ENCODE assay signal across 17 cellular contexts in the genomic region with DNA sequence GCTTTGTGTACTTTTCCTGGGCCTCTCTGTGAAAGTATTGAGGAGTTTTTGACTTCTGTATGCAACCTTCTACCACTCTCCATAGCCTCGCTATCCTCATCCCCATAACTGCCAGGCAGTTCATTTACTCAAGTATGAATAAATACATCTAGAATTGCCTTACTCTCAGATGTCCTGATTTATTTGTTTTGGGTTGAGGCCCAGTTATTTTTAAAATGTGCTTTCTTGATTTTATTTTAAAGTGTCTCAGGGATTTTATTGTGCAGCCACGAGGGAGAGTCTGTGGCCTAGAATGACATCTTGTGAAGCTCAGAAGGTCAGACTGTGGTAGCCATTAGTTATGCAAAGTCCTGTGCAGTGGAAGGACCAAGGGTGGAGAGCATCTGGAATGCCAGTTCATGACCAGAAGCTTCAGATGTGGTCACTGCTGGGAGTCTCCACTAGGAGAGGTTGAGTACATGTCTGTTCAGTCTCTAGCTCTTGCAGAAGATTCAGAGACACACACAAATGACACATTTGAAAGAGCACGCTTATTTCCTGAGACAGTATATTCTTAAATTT.
"Had no signal": no experiment of that assay in that cellular context is flagged by ENCODE, and none has a peak within 500 bp of the region (broad histone marks: within the 10 kb centered on the region; RNA-seq: fewer than 3 reads in every experiment).

No MANE protein-coding gene starts in this region.

- ATAC-seq: activated CD8-positive, alpha-beta T cell treated with anti-CD3 and anti-CD28 coated beads, Interleukin-2, amount 10 ng/mL, durations not matched to agents 7 days and 5 days; effector memory CD8-positive, alpha-beta T cell; left cardiac atrium; naive thymus-derived CD8-positive, alpha-beta T cell; pancreas; stimulated activated effector memory CD8-positive, alpha-beta T cell treated with anti-CD3 and anti-CD28 coated beads, Interleukin-12 subunit alpha, Interleukin-12 subunit beta, amount 100 ng/mL, for 72 hours had no signal

- H3K4me3 Mint-ChIP-seq: activated B cell treated with CpG ODN at 0.5 μM for 24 hours; activated CD8-positive, alpha-beta T cell treated with anti-CD3 and anti-CD28 coated beads, Interleukin-2, amount 10 ng/mL, durations not matched to agents 7 days and 5 days; activated naive CD4-positive, alpha-beta T cell treated with anti-CD3 and anti-CD28 coated beads, Interleukin-2, amount 50 U/mL, for 24 hours; brain; effector memory CD8-positive, alpha-beta T cell; naive thymus-derived CD8-positive, alpha-beta T cell; stimulated activated effector memory CD8-positive, alpha-beta T cell treated with anti-CD3 and anti-CD28 coated beads, Interleukin-12 subunit alpha, Interleukin-12 subunit beta, amount 100 ng/mL, for 72 hours had no signal

- H3K27me3 Mint-ChIP-seq: activated B cell treated with CpG ODN at 0.5 μM for 24 hours; activated naive CD4-positive, alpha-beta T cell treated with anti-CD3 and anti-CD28 coated beads, Interleukin-2, amount 50 U/mL, for 24 hours; brain; effector memory CD8-positive, alpha-beta T cell; naive thymus-derived CD8-positive, alpha-beta T cell had no signal

- H3K4me1 Mint-ChIP-seq: activated B cell treated with CpG ODN at 0.5 μM for 24 hours; activated naive CD4-positive, alpha-beta T cell treated with anti-CD3 and anti-CD28 coated beads, Interleukin-2, amount 50 U/mL, for 24 hours; brain; naive thymus-derived CD8-positive, alpha-beta T cell; stimulated activated effector memory CD8-positive, alpha-beta T cell treated with anti-CD3 and anti-CD28 coated beads, Interleukin-12 subunit alpha, Interleukin-12 subunit beta, amount 100 ng/mL, for 72 hours had no signal

- H3K27ac Mint-ChIP-seq: activated B cell treated with CpG ODN at 0.5 μM for 24 hours; activated CD8-positive, alpha-beta T cell treated with anti-CD3 and anti-CD28 coated beads, Interleukin-2, amount 10 ng/mL, durations not matched to agents 7 days and 5 days; activated naive CD4-positive, alpha-beta T cell treated with anti-CD3 and anti-CD28 coated beads, Interleukin-2, amount 50 U/mL, for 24 hours; brain; effector memory CD8-positive, alpha-beta T cell; naive thymus-derived CD8-positive, alpha-beta T cell; stimulated activated effector memory CD8-positive, alpha-beta T cell treated with anti-CD3 and anti-CD28 coated beads, Interleukin-12 subunit alpha, Interleukin-12 subunit beta, amount 100 ng/mL, for 72 hours had no signal

- H3K9me3 ChIP-seq: adrenal gland, pancreas, sigmoid colon, thoracic aorta had no signal

- H3K27ac ChIP-seq: adrenal gland, pancreas, sigmoid colon, thoracic aorta had no signal

- DNase-seq: activated B cell treated with CpG ODN at 0.5 μM for 24 hours; activated CD4-positive, alpha-beta T cell treated with anti-CD3 and anti-CD28 coated beads for 48 hours; activated CD8-positive, alpha-beta memory T cell treated with anti-CD3 and anti-CD28 coated beads, Interleukin-2, amount 50 U/mL, for 4 hours; activated CD8-positive, alpha-beta T cell treated with anti-CD3 and anti-CD28 coated beads, Interleukin-2, amount 10 ng/mL, durations not matched to agents 7 days and 5 days; activated effector memory CD4-positive, alpha-beta T cell treated with anti-CD3 and anti-CD28 coated beads, Interleukin-2, amount 50 U/mL, for 16 hours; activated T-cell treated with anti-CD3 and anti-CD28 coated beads, Interleukin-2, amount 50 U/mL, for 48 hours; adrenal gland; effector memory CD8-positive, alpha-beta T cell; left cardiac atrium; naive thymus-derived CD8-positive, alpha-beta T cell; pancreas; sigmoid colon; stimulated activated CD4-positive, alpha-beta T cell treated with anti-CD3 and anti-CD28 coated beads, Interleukin-12 subunit alpha, Interleukin-12 subunit beta, amount 100 ng/mL, for 4 hours had no signal

- H3K36me3 ChIP-seq: adrenal gland, pancreas, sigmoid colon, thoracic aorta had no signal

- H3K4me3 ChIP-seq: adrenal gland, pancreas, sigmoid colon, thoracic aorta had no signal

- H3K4me1 ChIP-seq: adrenal gland, pancreas, sigmoid colon had no signal

- H3K36me3 Mint-ChIP-seq: activated naive CD4-positive, alpha-beta T cell treated with anti-CD3 and anti-CD28 coated beads, Interleukin-2, amount 50 U/mL, for 24 hours; brain; naive thymus-derived CD8-positive, alpha-beta T cell; stimulated activated effector memory CD8-positive, alpha-beta T cell treated with anti-CD3 and anti-CD28 coated beads, Interleukin-12 subunit alpha, Interleukin-12 subunit beta, amount 100 ng/mL, for 72 hours had no signal

- H3K9me3 Mint-ChIP-seq: activated B cell treated with CpG ODN at 0.5 μM for 24 hours; activated naive CD4-positive, alpha-beta T cell treated with anti-CD3 and anti-CD28 coated beads, Interleukin-2, amount 50 U/mL, for 24 hours; effector memory CD8-positive, alpha-beta T cell had no signal
